ENCODE assay signal across 8 cellular contexts in genomic region chr3:197736491-197737318, GRCh38. TPM values are rescaled to one million over a fixed set of nuclear protein-coding genes. Genes with fewer than 3 reads are reported as not detected.
DNase-seq lines count a peak whose midpoint lies in the region; ATAC-seq and TF ChIP-seq lines count a peak whose summit lies in the region.

Gene RUBCN (minus strand): TSS chr3:197736904. CDS start chr3:197736719, 185 bp downstream.

- H3K9me2 ChIP-seq in PC-9 (ENCODE audit: insufficient read depth), result no peaks in the 10 kb centered on the region

- peak; percentile 51 for TF ChIP-seq POLR2A in erythroblast (IDR thresholded peaks at IDR 0.05; ENCODE audit: low read length)

- H3K36me3 ChIP-seq in PC-9 (ENCODE audit: low read depth) (no peaks in the 10 kb centered on the region), mucosa of rectum (ENCODE audit: control insufficient read depth in 2 of 2, insufficient read depth in 2 of 2, low read length in 2 of 2) (no peaks in the 10 kb centered on the region)

- ATAC-seq in GM21717 (IDR thresholded peaks at IDR 0.05; ENCODE audit: unreplicated experiment), result peak; percentile 74

- POLR2A ChIA-PET in PC-9 (lab: Charles Lee; ENCODE audit: unreplicated experiment), result interaction anchor here (0.5 to 0.7 kb wide), 2 partner anchors 18 to 25 kb away, joined by 3 to 7 read pairs; no protein-coding TSS in a partner anchor

- intact Hi-C loops in PC-9 (cut with micrococcal nuclease; ENCODE audit: unreplicated experiment), result loop anchor here (1.0 kb wide), 2 partner anchors 13 to 24 kb away; partner anchors contain the start of gene FYTTD1

- peak within 1 kb of the TSS; percentile 94 for H2AFZ ChIP-seq in PC-9

- H3K27ac ChIP-seq in PC-9 (peak within 1 kb of the TSS; percentile 79), mucosa of rectum (ENCODE audit: low read depth in 2 of 2, low read length in 2 of 2) (peak within 1 kb of the TSS; percentile 74 to 90)

- peak within 1 kb of the TSS; percentile 80 for H3K9ac ChIP-seq in mucosa of rectum (ENCODE audit: low read depth in 1 of 2, low read length in 2 of 2)

- H3K27me3 ChIP-seq in PC-9 (ENCODE audit: insufficient read depth, low read depth) (no peaks in the 10 kb centered on the region), mucosa of rectum (ENCODE audit: control insufficient read depth in 2 of 2, insufficient read depth in 2 of 2, low read length in 2 of 2) (no peaks in the 10 kb centered on the region)

- H3K4me1 ChIP-seq in PC-9 (replicated peaks; ENCODE audit: insufficient read depth) (peaks cover 22% of the 10 kb centered on the region), mucosa of rectum (ENCODE audit: control insufficient read depth in 2 of 2, insufficient read depth in 2 of 2, low read length in 2 of 2) (peaks cover 8 to 17% of the 10 kb centered on the region in 2 donors)

- no peaks in the 10 kb centered on the region for H3K9me3 ChIP-seq in PC-9 (ENCODE audit: insufficient read depth, low read depth)
- H3K9me3 ChIP-seq in mucosa of rectum (ENCODE audit: control insufficient read depth in 2 of 2, low read length in 2 of 2), result no peaks in the 10 kb centered on the region

- in situ Hi-C loops in KBM-7 (cut with MboI; ENCODE audit: low pct_unique_long_range_greater_than_20kb, low sequenced_read_pairs), result no loop called here

- peak within 1 kb of the TSS; percentile 97 for H3K4me2 ChIP-seq in PC-9

- peaks cover 13% of the 10 kb centered on the region for H3F3A ChIP-seq in PC-9 (ENCODE audit: insufficient read depth, low read depth)

- CTCF ChIA-PET in PC-9 (lab: Charles Lee), result interaction anchor here (0.6 kb wide), 1 partner anchor 949 kb away, joined by 4 read pairs; no protein-coding TSS in a partner anchor

- peak; percentile 96 for DNase-seq in DMS53 (lab: John Stamatoyannopoulos, UW)
- peak; percentile 97 for DNase-seq in KBM-7
- peak; percentile 95 to 99 for DNase-seq in PC-9
- peak; percentile 91 for DNase-seq in activated T-cell treated with anti-CD3 and anti-CD28 coated beads, Interleukin-2, amount 50 U/mL, for 1 hour
- peak; percentile 93 to 94 for DNase-seq in erythroblast (lab: John Stamatoyannopoulos, UW)
- peak; percentile 56 to 84 for DNase-seq in stimulated activated CD8-positive, alpha-beta memory T cell treated with anti-CD3 and anti-CD28 coated beads, Interleukin-4, amount 100 ng/mL, for 4 hours (ENCODE audit: low read depth in 2 of 2, low spot score in 1 of 2)

- H3K4me3 ChIP-seq in PC-9 (peak within 1 kb of the TSS; percentile 73), mucosa of rectum (ENCODE audit: low read length in 2 of 2) (peak within 1 kb of the TSS; percentile 84 to 87)

- peaks cover 20% of the 10 kb centered on the region for H3K79me2 ChIP-seq in PC-9 (ENCODE audit: low read depth)

- BruUV-seq in PC-9 (replicated peaks; lab: Mats Ljungman, UMichigan), result no TSS peak

- H4K20me1 ChIP-seq in PC-9 (ENCODE audit: insufficient read depth), result no peaks in the 10 kb centered on the region

- no peak for TF ChIP-seq CTCF in PC-9 (conservative IDR thresholded peaks at IDR 0.05)

RNA-seq across cellular contexts. Expression of gene RUBCN, which starts in this region (rescaled TPM):
- 34.2 and 41.1 TPM in 2 replicates for total RNA-seq in PC-9 (2021)

Comparison
In these comparisons a context has a peak if more than half of its experiments do, and no peak if none do; other contexts are left out.
1. Peak in every context shown above with its lines: DNase-seq, ATAC-seq, H3K4me3 ChIP-seq and H3K27ac ChIP-seq.